In the genomic region with DNA sequence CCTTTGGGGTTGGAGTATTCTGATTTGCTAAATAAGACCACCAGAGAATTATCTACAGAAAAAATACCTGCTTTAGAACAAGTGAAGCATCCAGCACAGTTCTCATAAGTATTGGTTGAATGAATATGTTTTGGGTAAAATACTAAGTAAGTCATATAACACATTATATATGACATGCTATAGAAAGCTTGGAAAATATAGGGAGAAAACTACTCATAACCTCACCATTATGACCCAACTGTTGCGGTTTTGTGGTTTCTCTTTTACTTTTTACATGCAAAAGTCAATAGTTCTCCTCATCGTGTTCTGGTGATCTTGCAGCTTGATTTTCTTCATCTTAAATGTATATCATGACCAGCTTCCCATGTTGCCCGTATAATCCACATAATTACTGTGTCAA, we compare ENCODE assay signal across 19 cellular contexts.
A peak's percentile ranks its signal among the peaks of the same experiment; 100 is the strongest.
DNase-seq lines count a peak whose midpoint lies in the region; ATAC-seq and TF ChIP-seq lines count a peak whose summit lies in the region.
"Had no signal": no experiment of that assay in that cellular context is flagged by ENCODE, and none has a peak within 500 bp of the region (broad histone marks: within the 10 kb centered on the region; RNA-seq: fewer than 3 reads in every experiment).

No MANE protein-coding gene starts in this region.

- H3F3A ChIP-seq in Loucy (ENCODE audit: low read depth): no peaks in the 10 kb centered on the region

- H4K20me1 ChIP-seq in Loucy (ENCODE audit: insufficient read depth, low read length, poor library complexity, severe bottlenecking): no peaks in the 10 kb centered on the region

- no peaks in the 10 kb centered on the region for H3K9me3 ChIP-seq in Loucy (ENCODE audit: insufficient read depth, low read depth, low read length)
- H3K9me3 ChIP-seq: A549, Caco-2, Peyer's patch had no signal

- peaks cover 13% of the 10 kb centered on the region for H3K27me3 Mint-ChIP-seq in activated T-cell treated with anti-CD3 and anti-CD28 coated beads, Interleukin-2, amount 50 U/mL, for 4 hours (ENCODE audit: low read depth)
- H3K27me3 Mint-ChIP-seq in activated T-cell treated with anti-CD3 and anti-CD28 coated beads, Interleukin-2, amount 50 U/mL, for 24 hours: peaks cover 4% of the 10 kb centered on the region
- no peaks in the 10 kb centered on the region for H3K27me3 Mint-ChIP-seq in stimulated activated naive CD8-positive, alpha-beta T cell treated with anti-CD3 and anti-CD28 coated beads, Interleukin-15, amount 100 ng/mL, for 72 hours

- H3K36me3 ChIP-seq in Loucy (ENCODE audit: insufficient read depth, low read length): no peaks in the 10 kb centered on the region
- H3K36me3 ChIP-seq: Peyer's patch had no signal

- TF ChIP-seq CTCF in Loucy (conservative IDR thresholded peaks at IDR 0.05; ENCODE audit: low read length): no peak

- no peaks in the 10 kb centered on the region for H3K27me3 ChIP-seq in Loucy (ENCODE audit: insufficient read depth, low read length, poor library complexity, severe bottlenecking)
- H3K27me3 ChIP-seq: Peyer's patch had no signal

- H2AFZ ChIP-seq in Loucy (ENCODE audit: low read length): no peak overlapping the region

- no peak overlapping the region for H3K4me3 ChIP-seq in Loucy (ENCODE audit: low read length, poor library complexity, severe bottlenecking)
- H3K4me3 ChIP-seq: A549, Peyer's patch had no signal

- no peak for DNase-seq in activated T-cell treated with anti-CD3 and anti-CD28 coated beads, Interleukin-2, amount 50 U/mL, for 4 hours
- DNase-seq in activated T-cell treated with anti-CD3 and anti-CD28 coated beads, Interleukin-2, amount 50 U/mL, for 24 hours: no peak
- DNase-seq in OCI-M1 (lab: John Stamatoyannopoulos, UW) (peak; percentile 22), ecto neural progenitor cell (ENCODE audit: low spot score) (no peak)
- DNase-seq in stimulated activated naive CD8-positive, alpha-beta T cell treated with anti-CD3 and anti-CD28 coated beads, Interleukin-15, amount 100 ng/mL, for 72 hours: no peak
- no peak for DNase-seq in activated CD4-positive, CD25-positive, alpha-beta regulatory T cell (lab: John Stamatoyannopoulos, UW)
- DNase-seq: Caco-2; CD4-positive, CD25-positive, alpha-beta regulatory T cell; H9; Karpas-422; NCI-H1436; NCI-H2029; NCI-H2171 treated with DMSO at 0.1 percent for 48 hours; NCI-H446 treated with DMSO at 0.1 percent for 48 hours; NCI-H748 treated with DMSO at 0.1 percent for 48 hours; SHP77 had no signal

- no peaks in the 10 kb centered on the region for H3K79me2 ChIP-seq in Loucy (ENCODE audit: insufficient read depth, low read length)

- no peak overlapping the region for H3K4me3 Mint-ChIP-seq in activated T-cell treated with anti-CD3 and anti-CD28 coated beads, Interleukin-2, amount 50 U/mL, for 4 hours
- H3K4me3 Mint-ChIP-seq in activated T-cell treated with anti-CD3 and anti-CD28 coated beads, Interleukin-2, amount 50 U/mL, for 24 hours: no peak overlapping the region
- no peak overlapping the region for H3K4me3 Mint-ChIP-seq in stimulated activated naive CD8-positive, alpha-beta T cell treated with anti-CD3 and anti-CD28 coated beads, Interleukin-15, amount 100 ng/mL, for 72 hours
- H3K4me3 Mint-ChIP-seq: H9 had no signal

- peaks cover 17% of the 10 kb centered on the region for H3K4me1 Mint-ChIP-seq in activated T-cell treated with anti-CD3 and anti-CD28 coated beads, Interleukin-2, amount 50 U/mL, for 4 hours (ENCODE audit: low read depth)
- H3K4me1 Mint-ChIP-seq in activated T-cell treated with anti-CD3 and anti-CD28 coated beads, Interleukin-2, amount 50 U/mL, for 24 hours (ENCODE audit: low read depth): peaks cover 21% of the 10 kb centered on the region
- H3K4me1 Mint-ChIP-seq in stimulated activated naive CD8-positive, alpha-beta T cell treated with anti-CD3 and anti-CD28 coated beads, Interleukin-15, amount 100 ng/mL, for 72 hours: peaks cover 14% of the 10 kb centered on the region

- H3K9ac ChIP-seq in Loucy (ENCODE audit: low read depth, low read length, poor library complexity, severe bottlenecking): no peak overlapping the region

- no peaks in the 10 kb centered on the region for H3K9me2 ChIP-seq in Loucy (replicated peaks; ENCODE audit: low read depth, low read length)

- H3K36me3 Mint-ChIP-seq in activated T-cell treated with anti-CD3 and anti-CD28 coated beads, Interleukin-2, amount 50 U/mL, for 4 hours (ENCODE audit: insufficient read depth): no peaks in the 10 kb centered on the region
- no peaks in the 10 kb centered on the region for H3K36me3 Mint-ChIP-seq in activated T-cell treated with anti-CD3 and anti-CD28 coated beads, Interleukin-2, amount 50 U/mL, for 24 hours (ENCODE audit: low read depth)
- H3K36me3 Mint-ChIP-seq: CD4-positive, CD25-positive, alpha-beta regulatory T cell had no signal

- H3K9me3 Mint-ChIP-seq in activated T-cell treated with anti-CD3 and anti-CD28 coated beads, Interleukin-2, amount 50 U/mL, for 4 hours: no peaks in the 10 kb centered on the region
- H3K9me3 Mint-ChIP-seq in activated T-cell treated with anti-CD3 and anti-CD28 coated beads, Interleukin-2, amount 50 U/mL, for 24 hours: no peaks in the 10 kb centered on the region
- no peaks in the 10 kb centered on the region for H3K9me3 Mint-ChIP-seq in stimulated activated naive CD8-positive, alpha-beta T cell treated with anti-CD3 and anti-CD28 coated beads, Interleukin-15, amount 100 ng/mL, for 72 hours
- H3K9me3 Mint-ChIP-seq: CD4-positive, CD25-positive, alpha-beta regulatory T cell; H9 had no signal

- H3K27ac Mint-ChIP-seq in activated T-cell treated with anti-CD3 and anti-CD28 coated beads, Interleukin-2, amount 50 U/mL, for 24 hours: no peak overlapping the region
- H3K27ac Mint-ChIP-seq in stimulated activated naive CD8-positive, alpha-beta T cell treated with anti-CD3 and anti-CD28 coated beads, Interleukin-15, amount 100 ng/mL, for 72 hours: no peak overlapping the region
- H3K27ac Mint-ChIP-seq: CD4-positive, CD25-positive, alpha-beta regulatory T cell; H9 had no signal

- ATAC-seq in activated T-cell treated with anti-CD3 and anti-CD28 coated beads, Interleukin-2, amount 50 U/mL, for 4 hours: peak; percentile 41 to 54
- peak; percentile 69 for ATAC-seq in stimulated activated naive CD8-positive, alpha-beta T cell treated with anti-CD3 and anti-CD28 coated beads, Interleukin-15, amount 100 ng/mL, for 72 hours
- ATAC-seq: A549 had no signal

- peak overlapping the region; percentile 34 for H3K4me2 ChIP-seq in Loucy (ENCODE audit: low read depth, low read length, poor library complexity, severe bottlenecking)
- H3K4me2 ChIP-seq: A549 had no signal

- H3K4me1 ChIP-seq in Loucy (ENCODE audit: insufficient read depth, low read length, poor library complexity, severe bottlenecking): peaks cover 12% of the 10 kb centered on the region
- H3K4me1 ChIP-seq: A549, Caco-2, Peyer's patch had no signal
